ENCODE assay signal across 16 cellular contexts in the genomic region with DNA sequence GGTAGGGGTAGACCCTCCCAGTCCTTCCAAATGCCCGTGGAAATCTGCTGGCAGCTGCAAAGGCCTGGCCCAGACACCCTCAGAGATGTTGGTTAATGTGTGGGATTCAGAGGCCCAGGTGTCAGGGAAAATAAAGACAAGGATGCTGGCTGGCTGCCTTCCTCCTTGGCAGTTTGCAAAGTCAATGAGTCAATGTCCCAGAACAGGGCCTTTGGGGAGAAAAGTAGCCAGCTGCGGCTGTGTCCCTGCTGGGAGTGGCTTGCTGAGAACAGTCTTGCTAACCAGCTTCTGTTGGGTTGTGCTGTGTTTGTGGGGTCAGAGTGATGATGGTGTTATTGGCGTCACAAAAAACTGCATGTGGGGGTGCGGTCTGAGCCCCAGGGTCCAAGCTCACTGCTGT.
DNase-seq lines count a peak whose midpoint lies in the region; ATAC-seq and TF ChIP-seq lines count a peak whose summit lies in the region.
"Had no signal": no experiment of that assay in that cellular context is flagged by ENCODE, and none has a peak within 500 bp of the region (broad histone marks: within the 10 kb centered on the region; RNA-seq: fewer than 3 reads in every experiment).

No MANE protein-coding gene starts in this region.

- no peaks in the 10 kb centered on the region for H4K20me1 ChIP-seq in MM.1S (ENCODE audit: insufficient read depth, low read length)

- no peak overlapping the region for H3K9ac ChIP-seq in MM.1S (ENCODE audit: low read length)

- no peak for ATAC-seq in HG03025 (IDR thresholded peaks at IDR 0.05; ENCODE audit: low FRiP score, unreplicated experiment)
- ATAC-seq in GM18867 (IDR thresholded peaks at IDR 0.05; ENCODE audit: unreplicated experiment) = no peak
- ATAC-seq: activated T-cell treated with anti-CD3 and anti-CD28 coated beads, Interleukin-2, amount 50 U/mL, for 4 hours; K562 had no signal

- H2AFZ ChIP-seq in MM.1S (ENCODE audit: low read length) = no peak overlapping the region

- H3K79me2 ChIP-seq in MM.1S (ENCODE audit: low read length) = no peaks in the 10 kb centered on the region

- H3K27me3 ChIP-seq in MM.1S (replicated peaks; ENCODE audit: insufficient read depth, low read length) = no peaks in the 10 kb centered on the region

- TF ChIP-seq CTCF in astrocyte of the spinal cord (IDR thresholded peaks at IDR 0.05; ENCODE audit: low read depth, low read length) (no peak), MM.1S (IDR thresholded peaks at IDR 0.05; ENCODE audit: low read length) (no peak)

- H3K27ac ChIP-seq in MM.1S (ENCODE audit: low read length) = no peak overlapping the region
- H3K27ac ChIP-seq: esophagus muscularis mucosa, VCaP had no signal

- no peaks in the 10 kb centered on the region for H3F3A ChIP-seq in MM.1S (ENCODE audit: insufficient read depth, low read length)

- no peaks in the 10 kb centered on the region for H3K36me3 ChIP-seq in MM.1S (replicated peaks; ENCODE audit: insufficient read depth, low read length)
- H3K36me3 ChIP-seq: esophagus muscularis mucosa had no signal

- in situ Hi-C loops in astrocyte of the spinal cord (cut with HindIII; ENCODE audit: low sequenced_read_pairs) = no loop called here

- H3K9me3 ChIP-seq in MM.1S (replicated peaks; ENCODE audit: insufficient read depth, low read length) = no peaks in the 10 kb centered on the region
- H3K9me3 ChIP-seq: esophagus muscularis mucosa had no signal

- no peaks in the 10 kb centered on the region for H3K4me1 ChIP-seq in MM.1S (ENCODE audit: low read length)

- H3K4me3 ChIP-seq in astrocyte of the spinal cord (ENCODE audit: low read depth, low read length) = no peak overlapping the region
- no peak overlapping the region for H3K4me3 ChIP-seq in MM.1S (ENCODE audit: low read length)
- H3K4me3 ChIP-seq: K562 had no signal

- peak; percentile 10 for DNase-seq in AG08395 (ENCODE audit: low spot score)
- DNase-seq in HCEC 1CT = peak; percentile 11
- DNase-seq in astrocyte of the spinal cord (ENCODE audit: low read depth, low spot score) = peak; percentile 78
- peak; percentile 10 for DNase-seq in iris pigment epithelial cell (ENCODE audit: low read depth)
- no peak for DNase-seq in GOT3 (lab: John Stamatoyannopoulos, UW)
- no peak for DNase-seq in MM.1S
- DNase-seq: activated CD4-positive, alpha-beta T cell treated with anti-CD3 and anti-CD28 coated beads, Interleukin-2, amount 50 U/mL, for 48 hours; activated T-cell treated with anti-CD3 and anti-CD28 coated beads, Interleukin-2, amount 50 U/mL, for 4 hours; midbrain; NCI-H1436; NCI-H226 had no signal

- H3K4me2 ChIP-seq in MM.1S (ENCODE audit: low read depth, low read length) = no peak overlapping the region

- no peaks in the 10 kb centered on the region for H3K9me2 ChIP-seq in MM.1S (replicated peaks; ENCODE audit: insufficient read depth, low read length)

Comparison
In these comparisons a context has a peak if more than half of its experiments do, and no peak if none do; other contexts are left out.
1. DNase-seq: peak in AG08395 (single experiment), HCEC 1CT (single experiment), astrocyte of the spinal cord (single experiment) and iris pigment epithelial cell (single experiment); none in GOT3 (single experiment) and MM.1S (single experiment).